ENCODE assay signal across 19 cellular contexts in genomic region chr16:64417711-64418227, GRCh38.
DNase-seq lines count a peak whose midpoint lies in the region; ATAC-seq and TF ChIP-seq lines count a peak whose summit lies in the region.
"Had no signal": no experiment of that assay in that cellular context is flagged by ENCODE, and none has a peak within 500 bp of the region (broad histone marks: within the 10 kb centered on the region; RNA-seq: fewer than 3 reads in every experiment).

No MANE protein-coding gene starts in this region.

- H3K9ac ChIP-seq in fibroblast of lung (ENCODE audit: insufficient read depth, low read length): no peak overlapping the region
- H3K9ac ChIP-seq: parathyroid adenoma had no signal

- no peak overlapping the region for H3K27ac ChIP-seq in fibroblast of lung (ENCODE audit: insufficient read depth, low read length)
- H3K27ac ChIP-seq: epithelial cell of prostate, parathyroid adenoma, RWPE1 had no signal

- H3K79me2 ChIP-seq in fibroblast of lung (ENCODE audit: control insufficient read depth, insufficient read depth, low read length): no peaks in the 10 kb centered on the region
- H3K79me2 ChIP-seq: parathyroid adenoma had no signal

- CTCF ChIA-PET in activated CD4-positive, alpha-beta memory T cell treated with anti-CD3 and anti-CD28 coated beads for 36 hours (lab: Charles Lee): no interaction called here

- POLR2A ChIA-PET in activated CD4-positive, alpha-beta memory T cell treated with anti-CD3 and anti-CD28 coated beads for 36 hours (lab: Charles Lee): no interaction called here

- no peaks in the 10 kb centered on the region for H3K27me3 Mint-ChIP-seq in activated CD4-positive, alpha-beta memory T cell treated with anti-CD3 and anti-CD28 coated beads for 36 hours

- H3K4me2 ChIP-seq in fibroblast of lung (ENCODE audit: extremely low read depth, insufficient read depth, low read length): peak overlapping the region; percentile 8

- peaks cover 2% of the 10 kb centered on the region for H3K4me1 Mint-ChIP-seq in activated CD4-positive, alpha-beta memory T cell treated with anti-CD3 and anti-CD28 coated beads for 36 hours (ENCODE audit: low read depth)

- H3K9me3 ChIP-seq in fibroblast of lung (ENCODE audit: control insufficient read depth, insufficient read depth, low read depth, low read length): no peaks in the 10 kb centered on the region

- H3K9me3 Mint-ChIP-seq in activated CD4-positive, alpha-beta memory T cell treated with anti-CD3 and anti-CD28 coated beads for 36 hours: peaks cover 31% of the 10 kb centered on the region

- DNase-seq in DMS79 treated with DMSO at 0.1 percent for 48 hours (lab: John Stamatoyannopoulos, UW) (peak; percentile 35), RPMI7951 (ENCODE audit: low read depth) (peak; percentile 43), fibroblast of lung (ENCODE audit: low read depth in 2 of 2) (peak; percentile 6 to 95), sciatic nerve (ENCODE audit: low spot score) (no peak), NCI-H1105 (lab: John Stamatoyannopoulos, UW) (no peak), NOMO-1 treated with DMSO at 0.1 percent for 48 hours (lab: John Stamatoyannopoulos, UW; ENCODE audit: unreplicated experiment) (no peak), H4 (ENCODE audit: low spot score) (no peak)
- DNase-seq in activated CD4-positive, alpha-beta memory T cell treated with anti-CD3 and anti-CD28 coated beads for 36 hours: no peak
- DNase-seq: activated CD4-positive, alpha-beta T cell treated with anti-CD3 and anti-CD28 coated beads, Interleukin-2, amount 50 U/mL, for 48 hours; caudate nucleus; GF-D8; NCI-H1092 treated with DMSO at 0.1 percent for 48 hours; NCI-H510A; stimulated activated naive CD8-positive, alpha-beta T cell treated with anti-CD3 and anti-CD28 coated beads, Interleukin-15, Interleukin-2, amounts not matched to agents 100 U/mL and 50 U/mL, for 24 hours had no signal

- no peaks in the 10 kb centered on the region for H3K36me3 ChIP-seq in fibroblast of lung (ENCODE audit: control insufficient read depth, insufficient read depth, low read length)

- no peaks in the 10 kb centered on the region for H3K27me3 ChIP-seq in fibroblast of lung (ENCODE audit: control insufficient read depth, insufficient read depth, low read length)

- H4K20me1 ChIP-seq in fibroblast of lung (ENCODE audit: control insufficient read depth, extremely low read depth, insufficient read depth, low read length): no peaks in the 10 kb centered on the region

- H3K4me1 ChIP-seq in fibroblast of lung (ENCODE audit: control insufficient read depth, extremely low read depth, insufficient read depth, low read length): peaks cover 2% of the 10 kb centered on the region
- H3K4me1 ChIP-seq: parathyroid adenoma had no signal

- TF ChIP-seq CTCF in fibroblast of lung (conservative IDR thresholded peaks at IDR 0.05 in 1 of 2, IDR thresholded peaks at IDR 0.05 in 1 of 2; ENCODE audit: low read depth in 1 of 2, low read length in 2 of 2): no peak

- peak overlapping the region; percentile 35 for H2AFZ ChIP-seq in fibroblast of lung (ENCODE audit: low read length)
- H2AFZ ChIP-seq: parathyroid adenoma had no signal

- H3K4me3 Mint-ChIP-seq in activated CD4-positive, alpha-beta memory T cell treated with anti-CD3 and anti-CD28 coated beads for 36 hours: no peak overlapping the region
- H3K4me3 Mint-ChIP-seq: T-helper 2 cell treated with Interferon-gamma antibody and Interleukin-4, amounts not matched to agents 5 μg/mL and 100 μg/mL, for 36 hours had no signal

- intact Hi-C loops in sciatic nerve (cut with DNase I): no loop called here
- intact Hi-C loops in activated CD4-positive, alpha-beta memory T cell treated with anti-CD3 and anti-CD28 coated beads for 36 hours (cut with micrococcal nuclease): no loop called here

- no peaks in the 10 kb centered on the region for H3K36me3 Mint-ChIP-seq in activated CD4-positive, alpha-beta memory T cell treated with anti-CD3 and anti-CD28 coated beads for 36 hours

- no peak overlapping the region for H3K27ac Mint-ChIP-seq in activated CD4-positive, alpha-beta memory T cell treated with anti-CD3 and anti-CD28 coated beads for 36 hours
- H3K27ac Mint-ChIP-seq: activated T-helper 2 cell treated with anti-CD3 and anti-CD28 coated beads, Interferon-gamma antibody, Interleukin-2, Interleukin-4, amounts not matched to agents 10 μg/mL and 5 μg/mL and 100 μg/mL, durations not matched to agents 14 hours and 24 hours and 36 hours; T-helper 2 cell treated with Interferon-gamma antibody and Interleukin-4, amounts not matched to agents 5 μg/mL and 100 μg/mL, for 36 hours had no signal

- peak; percentile 51 for ATAC-seq in sciatic nerve
- ATAC-seq: stimulated activated naive CD8-positive, alpha-beta T cell treated with anti-CD3 and anti-CD28 coated beads, Interleukin-15, Interleukin-2, amounts not matched to agents 100 U/mL and 50 U/mL, for 24 hours had no signal

- H3K4me3 ChIP-seq in fibroblast of lung (replicated peaks in 1 of 4; ENCODE audit: control extremely low read depth in 1 of 4, insufficient read depth in 1 of 4, low read depth in 3 of 4, low read length in 4 of 4): no peak overlapping the region

Comparison
In these comparisons a context has a peak if more than half of its experiments do, and no peak if none do; other contexts are left out.
1. DNase-seq: peak in DMS79 treated with DMSO at 0.1 percent for 48 hours (single experiment), RPMI7951 (single experiment) and fibroblast of lung (2 of 2); none in sciatic nerve (single experiment), NCI-H1105 (single experiment), activated CD4-positive, alpha-beta memory T cell treated with anti-CD3 and anti-CD28 coated beads for 36 hours (single experiment), NOMO-1 treated with DMSO at 0.1 percent for 48 hours (single experiment) and H4 (single experiment).